In the genomic region with DNA sequence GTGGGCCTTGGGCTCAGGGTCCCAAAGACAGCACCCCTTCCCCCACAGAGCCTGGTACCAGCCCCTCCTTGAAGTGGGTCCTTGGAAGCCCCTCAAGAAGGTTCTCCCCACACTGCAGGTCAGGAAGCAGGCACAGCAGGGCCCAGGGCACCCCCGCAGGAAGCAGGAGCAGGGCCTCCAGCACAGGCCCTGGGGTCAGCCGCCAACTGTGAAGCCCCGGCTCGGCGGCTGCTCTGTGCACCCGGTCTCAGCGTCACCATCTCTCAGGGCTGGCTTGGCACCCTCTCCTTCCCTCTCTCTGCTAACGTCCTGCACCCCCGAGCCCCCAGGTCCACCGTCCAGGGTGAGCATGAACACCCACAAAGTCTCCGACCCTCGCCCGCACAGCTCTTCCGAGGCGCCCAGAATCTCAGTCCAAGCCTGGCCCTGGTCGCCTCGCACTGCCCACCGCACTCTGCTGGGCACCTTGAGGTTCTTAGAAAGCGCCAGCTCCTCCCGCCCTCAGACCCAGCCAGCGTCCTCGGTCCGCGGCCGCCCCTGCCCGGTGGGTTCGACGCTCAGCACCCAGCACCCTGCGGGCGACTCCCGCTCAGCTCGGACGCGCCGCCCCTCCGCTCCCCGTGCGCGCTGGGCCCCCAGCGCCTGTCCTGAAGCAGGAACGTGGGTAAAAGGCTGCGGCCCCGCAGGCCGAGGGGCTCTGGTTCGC, we compare ENCODE assay signal across 9 cellular contexts. TPM values are rescaled to one million over a fixed set of nuclear protein-coding genes. Genes with fewer than 3 reads are reported as not detected.
DNase-seq lines count a peak whose midpoint lies in the region; ATAC-seq and TF ChIP-seq lines count a peak whose summit lies in the region.
"Had no signal": no experiment of that assay in that cellular context is flagged by ENCODE, and none has a peak within 500 bp of the region (broad histone marks: within the 10 kb centered on the region; RNA-seq: fewer than 3 reads in every experiment).

No MANE protein-coding gene starts in this region.

- peak in 1 of 2 donors; percentile 53 for TF ChIP-seq POLR2A in heart left ventricle (IDR thresholded peaks at IDR 0.05)

- TF ChIP-seq CTCF in WI38 (IDR thresholded peaks at IDR 0.05; ENCODE audit: low read depth, low read length) (no peak), heart left ventricle (IDR thresholded peaks at IDR 0.05) (no peak), retinal pigment epithelial cell (conservative IDR thresholded peaks at IDR 0.05; ENCODE audit: low read depth, low read length) (no peak)

- ATAC-seq in heart left ventricle, result peak in 1 of 4 donors; percentile 2
- no peak for ATAC-seq in GM18907 (IDR thresholded peaks at IDR 0.05; ENCODE audit: unreplicated experiment)

- H3K4me3 ChIP-seq in WI38 (ENCODE audit: low read depth, low read length), result peak overlapping the region; percentile 50; the same call in 1 of the 2 replicates
- peak overlapping the region; percentile 48 to 80 (median 64) for H3K4me3 ChIP-seq in heart left ventricle
- H3K4me3 ChIP-seq in retinal pigment epithelial cell (ENCODE audit: low read length), result peak overlapping the region; percentile 22

- intact Hi-C loops in heart left ventricle (cut with DNase I), result loop anchor here in 1 of 10 donors (2.0 to 5.0 kb wide), 2 partner anchors 33 to 109 kb away; a partner anchor contains a TSS

- peaks cover 23% of the 10 kb centered on the region; the same call in 1 of the 2 replicates for H3K4me1 ChIP-seq in ES-I3 (ENCODE audit: insufficient read depth, low read length)
- H3K4me1 ChIP-seq in heart left ventricle, result peaks cover 0 to 31% (median 13%) of the 10 kb centered on the region in 12 donors

- DNase-seq in heart left ventricle (peak in 2 of 5 donors; percentile 18 to 19), retinal pigment epithelial cell (ENCODE audit: low read depth) (no peak), DMS114 treated with DMSO at 0.1 percent for 48 hours (lab: John Stamatoyannopoulos, UW; ENCODE audit: unreplicated experiment) (no peak), substantia nigra (lab: John Stamatoyannopoulos, UW) (no peak), NK-92 (lab: John Stamatoyannopoulos, UW; ENCODE audit: unreplicated experiment) (no peak)

- H3K27me3 ChIP-seq in heart left ventricle, result peaks cover 4 to 55% (median 30%) of the 10 kb centered on the region in 9 donors

- H3K36me3 ChIP-seq in ES-I3 (ENCODE audit: insufficient read depth, low read length), result no peaks in the 10 kb centered on the region
- H3K36me3 ChIP-seq in heart left ventricle, result no peaks in the 10 kb centered on the region

- H3K27ac ChIP-seq in heart left ventricle (peak overlapping the region; percentile 76 to 97 (median 92)), substantia nigra (ENCODE audit: low read depth, low read length, poor library complexity, severe bottlenecking) (no peak overlapping the region)

- 14 to 20% (median 17%) methylated on average over 38 to 45 of the region's 45 CpGs for WGBS in heart left ventricle, 4 donors

- H3K9me3 ChIP-seq in ES-I3 (ENCODE audit: control insufficient read depth, insufficient read depth, low read length) (no peaks in the 10 kb centered on the region), heart left ventricle (no peaks in the 10 kb centered on the region)

- H3K9ac ChIP-seq in ES-I3 (ENCODE audit: low read depth, low read length), result peak overlapping the region; percentile 63

RNA-seq across cellular contexts. Expression of a gene that starts 1.4 kb away (rescaled TPM):
- 10 to 100 TPM; 22.6 to 65.6 (median 30.4) TPM for total RNA-seq in heart left ventricle
- 100 to 1,000 TPM in 1 of 2 donors, 10 to 100 TPM in 1; 41.2 to 105 TPM for polyA plus RNA-seq in heart left ventricle

RNA-seq across cellular contexts. Expression of a gene that starts 22.2 kb away (rescaled TPM):
- total RNA-seq in heart left ventricle, result 1 to 10 TPM in 5 of 9 donors, under 1 TPM in 4; 0.15 to 2.0 (median 1.0) TPM
- polyA plus RNA-seq in heart left ventricle, result under 1 TPM; 0.17 to 0.34 TPM
- total RNA-seq: T-helper 1 cell treated with Interleukin-12 subunit alpha and Interleukin-12 subunit beta and Interleukin-4 antibody, amounts not matched to agents 30 ng/mL and 1 ng/mL, for 36 hours had no signal

RNA-seq across cellular contexts. Expression of a gene that starts 25.6 kb away (rescaled TPM):
- 1 to 10 TPM in 2 of 9 donors, under 1 TPM in 1, not detected in 6; 0.21 to 3.1 (median 2.7) TPM for total RNA-seq in heart left ventricle
- under 1 TPM; 0.07 to 0.19 TPM for polyA plus RNA-seq in heart left ventricle

RNA-seq across cellular contexts. Expression of a gene that starts 33.9 kb away (rescaled TPM):
- total RNA-seq in heart left ventricle, result 10 to 100 TPM; 20.3 to 43.0 (median 25.7) TPM
- polyA plus RNA-seq in heart left ventricle, result 10 to 100 TPM; 33.1 to 36.2 TPM

RNA-seq across cellular contexts. Expression of a gene that starts 46.9 kb away (rescaled TPM):
- total RNA-seq in heart left ventricle, result 1 to 10 TPM in 2 of 9 donors, under 1 TPM in 5, not detected in 2; 0.28 to 1.9 (median 0.67) TPM
- under 1 TPM; 0.68 to 0.91 TPM for polyA plus RNA-seq in heart left ventricle
